Comparison of ENCODE assay signal across 1 cellular context in the genomic region with DNA sequence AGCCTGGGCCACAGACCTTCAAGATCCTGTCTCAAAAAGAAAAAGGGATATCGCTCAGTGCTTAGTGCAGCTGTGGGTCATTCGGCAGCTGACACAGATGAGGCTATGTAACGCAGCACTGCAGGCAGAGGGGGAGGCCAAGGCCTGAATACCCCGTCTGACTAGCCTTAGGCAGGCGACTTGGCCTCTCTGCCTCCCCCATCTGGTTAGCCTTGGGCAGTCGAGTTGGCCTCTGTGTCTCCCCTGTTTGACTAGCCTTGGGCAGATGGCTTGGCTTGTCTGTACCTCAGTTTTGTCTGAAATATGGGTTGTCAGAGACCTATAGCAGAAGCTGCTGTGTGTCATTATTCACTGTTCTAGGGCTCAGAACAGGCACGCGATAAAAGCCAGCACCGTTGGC.
A peak's percentile ranks its signal among the peaks of the same experiment; 100 is the strongest.
TF ChIP-seq lines count a peak whose summit lies in the region.

No MANE protein-coding gene starts in this region.

TF ChIP-seq in HepG2, 621 proteins besides CTCF, POLR2A, EP300 and RAD21:
- TF ChIP-seq ZNF652 (CRISPR knock-in tag; IDR thresholded peaks at IDR 0.05; ENCODE audit: borderline replicate concordance, low read depth) (no peak), ZSCAN22 (CRISPR knock-in tag; IDR thresholded peaks at IDR 0.05) (peak; percentile 95), ZMYM2 (CRISPR knock-in tag; IDR thresholded peaks at IDR 0.05) (0 out of 2 replicates have a peak, but pooled peaks have one; percentile 32)
